ENCODE assay signal across 19 cellular contexts in the genomic region with DNA sequence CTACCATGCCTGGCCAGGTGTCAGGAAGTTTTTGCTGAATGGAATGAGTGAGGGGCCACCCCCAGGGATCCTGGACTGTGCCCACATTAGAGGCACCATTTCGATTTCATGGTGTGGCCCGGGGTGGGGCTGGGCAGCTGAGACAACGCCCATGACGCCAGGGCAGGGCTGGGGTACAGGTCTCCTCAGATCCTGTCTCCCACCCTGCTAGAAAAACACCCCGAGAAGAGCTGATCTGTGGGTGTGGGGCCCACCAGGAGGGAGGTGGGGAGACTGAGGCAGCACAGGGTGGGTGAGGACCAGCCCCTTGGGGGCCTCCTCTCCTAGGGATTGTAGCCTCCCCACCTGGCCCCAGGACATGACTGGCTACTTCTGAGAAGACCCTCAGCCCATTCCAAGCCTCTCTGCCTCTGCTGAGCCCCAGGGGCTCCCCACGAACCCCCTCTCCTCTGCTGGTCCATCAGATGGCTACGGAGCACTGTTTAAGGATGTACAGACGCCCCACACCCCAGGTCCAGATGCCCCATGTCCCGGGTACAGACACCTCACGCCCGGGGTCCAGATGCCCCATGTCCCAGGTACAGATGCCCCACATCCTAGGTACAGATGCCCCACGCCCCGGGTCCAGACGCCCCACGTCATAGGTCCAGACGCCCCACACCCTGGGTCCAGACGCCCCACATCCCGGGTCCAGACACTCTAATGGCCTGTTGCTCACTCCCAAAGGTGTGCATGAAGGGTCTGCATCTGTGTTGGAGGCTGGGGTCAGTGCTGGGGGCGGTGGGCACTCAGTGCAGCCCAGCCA.
DNase-seq lines count a peak whose midpoint lies in the region; ATAC-seq and TF ChIP-seq lines count a peak whose summit lies in the region.
"Had no signal": no experiment of that assay in that cellular context is flagged by ENCODE, and none has a peak within 500 bp of the region (broad histone marks: within the 10 kb centered on the region; RNA-seq: fewer than 3 reads in every experiment).

No MANE protein-coding gene starts in this region.

- no peak overlapping the region for H2AFZ ChIP-seq in SK-N-SH (ENCODE audit: low read depth)
- H2AFZ ChIP-seq: GM23338 had no signal

- H3K4me3 Mint-ChIP-seq in activated naive CD4-positive, alpha-beta T cell treated with anti-CD3 and anti-CD28 coated beads, Interleukin-2, amount 10 ng/mL, durations not matched to agents 7 days and 5 days: no peak overlapping the region
- H3K4me3 Mint-ChIP-seq in activated naive CD4-positive, alpha-beta T cell treated with anti-CD3 and anti-CD28 coated beads for 36 hours: no peak overlapping the region
- no peak overlapping the region for H3K4me3 Mint-ChIP-seq in stimulated activated naive CD8-positive, alpha-beta T cell treated with anti-CD3 and anti-CD28 coated beads, Interleukin-15, amount 100 ng/mL, for 72 hours
- H3K4me3 Mint-ChIP-seq in naive thymus-derived CD4-positive, alpha-beta T cell: no peak overlapping the region
- H3K4me3 Mint-ChIP-seq: B cell; CD4-positive, alpha-beta memory T cell; GM23338 had no signal

- WGBS in aorta, 2 donors: 92 to 94% methylated on average over 19 of the region's 19 CpGs
- 30% methylated on average over 13 of the region's 19 CpGs for WGBS in SK-N-SH (ENCODE audit: low lambda C conversion rate)

- H3K9ac ChIP-seq in SK-N-SH: no peak overlapping the region

- H3F3A ChIP-seq in SK-N-SH (replicated peaks; ENCODE audit: insufficient read depth): peaks cover 2% of the 10 kb centered on the region

- no peaks in the 10 kb centered on the region for H3K4me1 ChIP-seq in naive thymus-derived CD4-positive, alpha-beta T cell (ENCODE audit: control insufficient read depth in 2 of 2, insufficient read depth in 2 of 2, low read length in 2 of 2)
- H3K4me1 ChIP-seq in aorta (ENCODE audit: control insufficient read depth in 1 of 2, insufficient read depth in 2 of 2, low read length in 2 of 2) (no peaks in the 10 kb centered on the region), SK-N-SH (ENCODE audit: control insufficient read depth in 1 of 2, insufficient read depth in 2 of 2, low read depth in 1 of 2, low read length in 1 of 2) (no peaks in the 10 kb centered on the region; a peak in 1 of 4 replicates), BE2C (no peaks in the 10 kb centered on the region)

- no peak for TF ChIP-seq CTCF in SK-N-SH (IDR thresholded peaks at IDR 0.05)
- TF ChIP-seq CTCF in BE2C (IDR thresholded peaks at IDR 0.05; ENCODE audit: low read depth, low read length): no peak

- peaks cover 3% of the 10 kb centered on the region; the same call in 1 of the 2 replicates for H4K20me1 ChIP-seq in SK-N-SH (ENCODE audit: insufficient read depth)

- DNase-seq in activated naive CD4-positive, alpha-beta T cell treated with anti-CD3 and anti-CD28 coated beads, Interleukin-2, amount 10 ng/mL, durations not matched to agents 7 days and 5 days: peak; percentile 5
- DNase-seq in activated naive CD4-positive, alpha-beta T cell treated with anti-CD3 and anti-CD28 coated beads for 36 hours: no peak
- no peak for DNase-seq in stimulated activated naive CD8-positive, alpha-beta T cell treated with anti-CD3 and anti-CD28 coated beads, Interleukin-15, amount 100 ng/mL, for 72 hours
- DNase-seq in stimulated activated naive CD8-positive, alpha-beta T cell treated with anti-CD3 and anti-CD28 coated beads, Interleukin-15, Interleukin-2, amounts not matched to agents 100 U/mL and 50 U/mL, for 24 hours: no peak
- no peak for DNase-seq in naive thymus-derived CD4-positive, alpha-beta T cell
- DNase-seq in aorta (peak; percentile 37 to 68), SK-N-SH (no peak), BE2C (no peak)
- DNase-seq: EL, Kasumi-1, MG63, NCI-H1092, NCI-H1436 treated with DMSO at 0.1 percent for 48 hours, NCI-H2029, NCI-H2171 had no signal

- TF ChIP-seq RAD21 in SK-N-SH (IDR thresholded peaks at IDR 0.05; ENCODE audit: low read length): no peak

- no peaks in the 10 kb centered on the region for H3K4me1 Mint-ChIP-seq in activated naive CD4-positive, alpha-beta T cell treated with anti-CD3 and anti-CD28 coated beads, Interleukin-2, amount 10 ng/mL, durations not matched to agents 7 days and 5 days
- H3K4me1 Mint-ChIP-seq in activated naive CD4-positive, alpha-beta T cell treated with anti-CD3 and anti-CD28 coated beads for 36 hours (ENCODE audit: low read depth): no peaks in the 10 kb centered on the region
- H3K4me1 Mint-ChIP-seq in stimulated activated naive CD8-positive, alpha-beta T cell treated with anti-CD3 and anti-CD28 coated beads, Interleukin-15, amount 100 ng/mL, for 72 hours: no peaks in the 10 kb centered on the region
- no peaks in the 10 kb centered on the region for H3K4me1 Mint-ChIP-seq in naive thymus-derived CD4-positive, alpha-beta T cell
- H3K4me1 Mint-ChIP-seq: B cell; CD4-positive, alpha-beta memory T cell had no signal

- intact Hi-C loops in activated naive CD4-positive, alpha-beta T cell treated with anti-CD3 and anti-CD28 coated beads for 36 hours (cut with micrococcal nuclease): no loop called here
- intact Hi-C loops in naive thymus-derived CD4-positive, alpha-beta T cell (cut with micrococcal nuclease): no loop called here
- intact Hi-C loops in aorta (cut with DNase I): no loop called here

- no peaks in the 10 kb centered on the region for H3K27me3 ChIP-seq in naive thymus-derived CD4-positive, alpha-beta T cell (ENCODE audit: control insufficient read depth in 2 of 2, insufficient read depth in 2 of 2, low read length in 2 of 2)
- H3K27me3 ChIP-seq in aorta (ENCODE audit: control insufficient read depth in 1 of 2, insufficient read depth in 2 of 2, low read length in 1 of 2): no peaks in the 10 kb centered on the region
- H3K27me3 ChIP-seq in SK-N-SH (ENCODE audit: insufficient read depth): peaks cover 92% of the 10 kb centered on the region
- H3K27me3 ChIP-seq in BE2C: peaks cover 41% of the 10 kb centered on the region
- H3K27me3 ChIP-seq: MG63 had no signal

- H3K27me3 Mint-ChIP-seq in activated naive CD4-positive, alpha-beta T cell treated with anti-CD3 and anti-CD28 coated beads, Interleukin-2, amount 10 ng/mL, durations not matched to agents 7 days and 5 days: peaks cover 12% of the 10 kb centered on the region
- H3K27me3 Mint-ChIP-seq in activated naive CD4-positive, alpha-beta T cell treated with anti-CD3 and anti-CD28 coated beads for 36 hours (ENCODE audit: low read depth): peaks cover 4% of the 10 kb centered on the region
- peaks cover 28% of the 10 kb centered on the region for H3K27me3 Mint-ChIP-seq in stimulated activated naive CD8-positive, alpha-beta T cell treated with anti-CD3 and anti-CD28 coated beads, Interleukin-15, amount 100 ng/mL, for 72 hours
- peaks cover 0 to 19% (median 5%) of the 10 kb centered on the region in 5 donors for H3K27me3 Mint-ChIP-seq in naive thymus-derived CD4-positive, alpha-beta T cell

- H3K9me2 ChIP-seq in SK-N-SH: no peaks in the 10 kb centered on the region

- POLR2A ChIA-PET in naive thymus-derived CD4-positive, alpha-beta T cell (lab: Charles Lee): no interaction called here
- POLR2A ChIA-PET in SK-N-SH (lab: Yijun Ruan, JAX): no interaction called here

- ATAC-seq in stimulated activated naive CD8-positive, alpha-beta T cell treated with anti-CD3 and anti-CD28 coated beads, Interleukin-15, amount 100 ng/mL, for 72 hours: peak; percentile 21
- no peak for ATAC-seq in stimulated activated naive CD8-positive, alpha-beta T cell treated with anti-CD3 and anti-CD28 coated beads, Interleukin-15, Interleukin-2, amounts not matched to agents 100 U/mL and 50 U/mL, for 24 hours
- ATAC-seq in naive thymus-derived CD4-positive, alpha-beta T cell: peak; percentile 23
- no peak for ATAC-seq in aorta (ENCODE audit: low FRiP score)
- ATAC-seq: GM12878, GM23338 had no signal

- CTCF ChIA-PET in activated naive CD4-positive, alpha-beta T cell treated with anti-CD3 and anti-CD28 coated beads, Interleukin-2, amount 10 ng/mL, durations not matched to agents 7 days and 5 days (lab: Charles Lee): no interaction called here
- CTCF ChIA-PET in activated naive CD4-positive, alpha-beta T cell treated with anti-CD3 and anti-CD28 coated beads for 36 hours (lab: Charles Lee): no interaction called here
- CTCF ChIA-PET in naive thymus-derived CD4-positive, alpha-beta T cell (lab: Charles Lee): no interaction called here
- CTCF ChIA-PET in SK-N-SH (lab: Yijun Ruan, JAX): interaction anchor here (1.0 to 1.4 kb wide), 3 partner anchors 9 to 70 kb away, joined by 3 to 4 read pairs (median 4); no protein-coding TSS in a partner anchor

- no peak overlapping the region for H3K27ac Mint-ChIP-seq in activated naive CD4-positive, alpha-beta T cell treated with anti-CD3 and anti-CD28 coated beads, Interleukin-2, amount 10 ng/mL, durations not matched to agents 7 days and 5 days
- H3K27ac Mint-ChIP-seq in activated naive CD4-positive, alpha-beta T cell treated with anti-CD3 and anti-CD28 coated beads for 36 hours: no peak overlapping the region
- no peak overlapping the region for H3K27ac Mint-ChIP-seq in stimulated activated naive CD8-positive, alpha-beta T cell treated with anti-CD3 and anti-CD28 coated beads, Interleukin-15, amount 100 ng/mL, for 72 hours
- no peak overlapping the region for H3K27ac Mint-ChIP-seq in naive thymus-derived CD4-positive, alpha-beta T cell
- H3K27ac Mint-ChIP-seq: B cell; CD4-positive, alpha-beta memory T cell; GM23338 had no signal

- no peak for TF ChIP-seq EP300 in SK-N-SH (IDR thresholded peaks at IDR 0.05; ENCODE audit: borderline replicate concordance in 1 of 2, low read depth in 1 of 2, low read length in 1 of 2)

- H3K9me3 ChIP-seq in naive thymus-derived CD4-positive, alpha-beta T cell (ENCODE audit: control insufficient read depth in 2 of 3, low read length in 3 of 3): no peaks in the 10 kb centered on the region
- peaks cover 4% of the 10 kb centered on the region for H3K9me3 ChIP-seq in aorta (ENCODE audit: control insufficient read depth, low read length)
- no peaks in the 10 kb centered on the region for H3K9me3 ChIP-seq in SK-N-SH
- no peaks in the 10 kb centered on the region for H3K9me3 ChIP-seq in BE2C
- H3K9me3 ChIP-seq: MG63 had no signal

- no peaks in the 10 kb centered on the region for H3K36me3 ChIP-seq in naive thymus-derived CD4-positive, alpha-beta T cell (ENCODE audit: control insufficient read depth in 2 of 3, insufficient read depth in 3 of 3, low read length in 3 of 3)
- H3K36me3 ChIP-seq in aorta (ENCODE audit: control insufficient read depth in 1 of 2, insufficient read depth in 2 of 2, low read length in 1 of 2) (no peaks in the 10 kb centered on the region), SK-N-SH (replicated peaks in 1 of 2; ENCODE audit: control insufficient read depth in 1 of 2, insufficient read depth in 2 of 2, low read length in 1 of 2) (no peaks in the 10 kb centered on the region), BE2C (no peaks in the 10 kb centered on the region)
- H3K36me3 ChIP-seq: MG63 had no signal

- H3K9me3 Mint-ChIP-seq in activated naive CD4-positive, alpha-beta T cell treated with anti-CD3 and anti-CD28 coated beads, Interleukin-2, amount 10 ng/mL, durations not matched to agents 7 days and 5 days: peaks cover 3% of the 10 kb centered on the region
- no peaks in the 10 kb centered on the region for H3K9me3 Mint-ChIP-seq in activated naive CD4-positive, alpha-beta T cell treated with anti-CD3 and anti-CD28 coated beads for 36 hours
- H3K9me3 Mint-ChIP-seq in stimulated activated naive CD8-positive, alpha-beta T cell treated with anti-CD3 and anti-CD28 coated beads, Interleukin-15, amount 100 ng/mL, for 72 hours: no peaks in the 10 kb centered on the region
- H3K9me3 Mint-ChIP-seq in naive thymus-derived CD4-positive, alpha-beta T cell: peaks cover 0 to 3% (median 0%) of the 10 kb centered on the region in 11 donors
- H3K9me3 Mint-ChIP-seq: CD4-positive, alpha-beta memory T cell; GM23338 had no signal

- H3K4me2 ChIP-seq in SK-N-SH: no peak overlapping the region
- H3K4me2 ChIP-seq: GM23338 had no signal

- no peaks in the 10 kb centered on the region for H3K79me2 ChIP-seq in SK-N-SH (ENCODE audit: insufficient read depth)

- no peak overlapping the region for H3K4me3 ChIP-seq in naive thymus-derived CD4-positive, alpha-beta T cell (ENCODE audit: low read length)
- no peak overlapping the region for H3K4me3 ChIP-seq in aorta (ENCODE audit: low read length in 2 of 2)
- H3K4me3 ChIP-seq in SK-N-SH (ENCODE audit: low read depth in 2 of 2, low read length in 1 of 2): no peak overlapping the region
- no peak overlapping the region for H3K4me3 ChIP-seq in BE2C (ENCODE audit: low read depth, low read length)
- H3K4me3 ChIP-seq: GM12878, GM23338, MG63 had no signal

- H3K36me3 Mint-ChIP-seq in activated naive CD4-positive, alpha-beta T cell treated with anti-CD3 and anti-CD28 coated beads, Interleukin-2, amount 10 ng/mL, durations not matched to agents 7 days and 5 days: no peaks in the 10 kb centered on the region
- no peaks in the 10 kb centered on the region for H3K36me3 Mint-ChIP-seq in activated naive CD4-positive, alpha-beta T cell treated with anti-CD3 and anti-CD28 coated beads for 36 hours (ENCODE audit: low read depth)
- H3K36me3 Mint-ChIP-seq in naive thymus-derived CD4-positive, alpha-beta T cell: no peaks in the 10 kb centered on the region
- H3K36me3 Mint-ChIP-seq: CD4-positive, alpha-beta memory T cell had no signal

- no peak overlapping the region for H3K27ac ChIP-seq in naive thymus-derived CD4-positive, alpha-beta T cell (ENCODE audit: low read depth, low read length)
- no peak overlapping the region for H3K27ac ChIP-seq in aorta (ENCODE audit: low read depth in 1 of 2, low read length in 2 of 2)
- H3K27ac ChIP-seq in SK-N-SH (ENCODE audit: low read depth in 2 of 2, low read length in 1 of 2): no peak overlapping the region

Comparison
In these comparisons a context has a peak if more than half of its experiments do, and no peak if none do; other contexts are left out.
1. DNase-seq: peak in activated naive CD4-positive, alpha-beta T cell treated with anti-CD3 and anti-CD28 coated beads, Interleukin-2, amount 10 ng/mL, durations not matched to agents 7 days and 5 days (single experiment) and aorta (2 of 2); none in activated naive CD4-positive, alpha-beta T cell treated with anti-CD3 and anti-CD28 coated beads for 36 hours (single experiment), stimulated activated naive CD8-positive, alpha-beta T cell treated with anti-CD3 and anti-CD28 coated beads, Interleukin-15, amount 100 ng/mL, for 72 hours (0 of 2), stimulated activated naive CD8-positive, alpha-beta T cell treated with anti-CD3 and anti-CD28 coated beads, Interleukin-15, Interleukin-2, amounts not matched to agents 100 U/mL and 50 U/mL, for 24 hours (single experiment), naive thymus-derived CD4-positive, alpha-beta T cell (0 of 9), SK-N-SH (single experiment) and BE2C (single experiment).
2. ATAC-seq: peak in stimulated activated naive CD8-positive, alpha-beta T cell treated with anti-CD3 and anti-CD28 coated beads, Interleukin-15, amount 100 ng/mL, for 72 hours (single experiment) and naive thymus-derived CD4-positive, alpha-beta T cell (single experiment); none in stimulated activated naive CD8-positive, alpha-beta T cell treated with anti-CD3 and anti-CD28 coated beads, Interleukin-15, Interleukin-2, amounts not matched to agents 100 U/mL and 50 U/mL, for 24 hours (single experiment) and aorta (single experiment).